15 cellular contexts compared by ENCODE assay signal in the genomic region with DNA sequence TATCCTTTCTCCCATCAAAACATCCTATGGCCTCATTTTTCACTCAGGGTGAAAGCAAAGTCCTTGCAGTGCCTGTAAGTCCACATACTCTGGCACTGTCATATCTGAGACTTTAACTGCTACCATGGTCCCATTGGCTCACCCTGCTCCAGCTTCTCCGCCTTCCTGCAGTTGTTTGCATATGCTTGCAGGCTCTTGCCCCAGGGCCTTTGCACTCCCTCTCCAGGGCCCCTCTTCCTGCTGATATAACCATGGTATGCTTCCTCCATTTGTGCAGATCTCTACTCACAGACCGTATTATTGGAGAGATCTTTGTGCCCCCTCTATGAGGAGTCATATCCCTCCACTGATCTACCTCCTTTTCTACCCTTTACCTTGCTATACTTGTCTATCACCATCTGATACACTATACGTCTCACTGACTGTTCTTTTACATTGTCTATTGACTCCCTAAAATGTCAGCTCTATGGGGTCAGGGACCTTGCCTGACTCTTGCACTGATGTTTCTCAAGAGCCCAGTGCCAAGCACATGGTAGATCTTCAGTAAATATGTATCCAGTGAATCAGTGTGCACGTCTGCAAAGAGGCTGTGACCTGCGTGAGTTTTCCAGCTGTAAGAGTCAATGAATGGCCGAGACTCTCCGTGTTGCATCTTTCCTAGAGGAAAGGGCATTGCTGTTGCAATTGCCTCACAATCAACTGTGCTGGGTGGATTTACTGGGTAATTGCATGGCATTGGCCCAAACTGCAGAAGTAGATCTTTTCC.
A peak's percentile ranks its signal among the peaks of the same experiment; 100 is the strongest.
DNase-seq lines count a peak whose midpoint lies in the region; ATAC-seq and TF ChIP-seq lines count a peak whose summit lies in the region.
"Had no signal": no experiment of that assay in that cellular context is flagged by ENCODE, and none has a peak within 500 bp of the region (broad histone marks: within the 10 kb centered on the region; RNA-seq: fewer than 3 reads in every experiment).

No MANE protein-coding gene starts in this region.

- H3K9me2 ChIP-seq in PC-3 (replicated peaks; ENCODE audit: low read length): 0 out of 2 replicates have a peak, but pooled peaks cover 3% of the 10 kb centered on the region

- dilution Hi-C loops in mammary epithelial cell (cut with HindIII; ENCODE audit: low sequenced_read_pairs): no loop called here

- CTCF ChIA-PET in PC-3 (lab: Charles Lee) (no interaction called here), mammary epithelial cell (lab: Charles Lee; ENCODE audit: low non-redundant PET) (no interaction called here)

- H4K20me1 ChIP-seq in PC-3 (ENCODE audit: low read length) (no peaks in the 10 kb centered on the region), mammary epithelial cell (ENCODE audit: insufficient read depth, low read length) (no peaks in the 10 kb centered on the region)

- no peak for TF ChIP-seq CTCF in PC-3 (conservative IDR thresholded peaks at IDR 0.05; ENCODE audit: low read depth, low read length)
- no peak for TF ChIP-seq CTCF in dorsolateral prefrontal cortex (IDR thresholded peaks at IDR 0.05 in 54 of 56, conservative IDR thresholded peaks at IDR 0.05 in 2 of 56; ENCODE audit: low read depth in 1 of 56, partially characterized antibody in 56 of 56)
- no peak for TF ChIP-seq CTCF in liver (IDR thresholded peaks at IDR 0.05; ENCODE audit: low read depth, low read length, missing input control)
- no peak for TF ChIP-seq CTCF in upper lobe of right lung (IDR thresholded peaks at IDR 0.05)
- TF ChIP-seq CTCF in mammary epithelial cell (conservative IDR thresholded peaks at IDR 0.05 in 1 of 2, IDR thresholded peaks at IDR 0.05 in 1 of 2; ENCODE audit: extremely low read depth in 1 of 2, insufficient read depth in 1 of 2, low read depth in 1 of 2, low read length in 2 of 2): no peak

- 46% methylated on average over 7 of the region's 7 CpGs for WGBS in liver
- 91% methylated on average over 7 of the region's 7 CpGs for WGBS in mammary epithelial cell (ENCODE audit: low coverage, missing lambda C conversion rate)

- H3K36me3 ChIP-seq in PC-3 (ENCODE audit: low read depth, low read length) (no peaks in the 10 kb centered on the region), liver (ENCODE audit: control insufficient read depth in 4 of 4, insufficient read depth in 3 of 4, low read depth in 1 of 4, low read length in 3 of 4) (no peaks in the 10 kb centered on the region), upper lobe of right lung (no peaks in the 10 kb centered on the region), mammary epithelial cell (ENCODE audit: insufficient read depth, low read length) (no peaks in the 10 kb centered on the region)

- DNase-seq in PC-3 (peak; percentile 22), dorsolateral prefrontal cortex (no peak), upper lobe of right lung (no peak), Right ventricle myocardium superior (no peak), mammary epithelial cell (no peak), islet precursor cell (no peak)
- DNase-seq: H7, IMR-90, Kasumi-1, NCI-H1417 treated with DMSO at 0.1 percent for 48 hours, NCI-H2081, NCI-H526, OCI-M1 had no signal

- H3K27me3 ChIP-seq in PC-3 (ENCODE audit: low read length) (no peaks in the 10 kb centered on the region), dorsolateral prefrontal cortex (no peaks in the 10 kb centered on the region), liver (ENCODE audit: control insufficient read depth in 4 of 4, insufficient read depth in 4 of 4, low read length in 3 of 4) (no peaks in the 10 kb centered on the region), upper lobe of right lung (no peaks in the 10 kb centered on the region), mammary epithelial cell (ENCODE audit: insufficient read depth, low read length) (no peaks in the 10 kb centered on the region)

- H3K9me3 ChIP-seq in PC-3 (ENCODE audit: low read length) (no peaks in the 10 kb centered on the region), liver (ENCODE audit: control insufficient read depth in 4 of 4, low read length in 3 of 4) (no peaks in the 10 kb centered on the region), upper lobe of right lung (no peaks in the 10 kb centered on the region), mammary epithelial cell (replicated peaks; ENCODE audit: insufficient read depth, low read length) (no peaks in the 10 kb centered on the region)

- in situ Hi-C loops in mammary epithelial cell (cut with MboI; ENCODE audit: low sequenced_read_pairs in 2 of 2): no loop called here

- POLR2A ChIA-PET in PC-3 (lab: Charles Lee; ENCODE audit: unreplicated experiment): no interaction called here

- H3K79me2 ChIP-seq in PC-3 (ENCODE audit: low read length) (no peaks in the 10 kb centered on the region), mammary epithelial cell (ENCODE audit: insufficient read depth, low read length) (no peaks in the 10 kb centered on the region)

- H2AFZ ChIP-seq in PC-3 (ENCODE audit: low read length): no peak overlapping the region
- H2AFZ ChIP-seq in mammary epithelial cell (ENCODE audit: low read depth, low read length): no peak overlapping the region

- peak; percentile 48 for ATAC-seq in PC-3
- ATAC-seq in upper lobe of right lung: peak; percentile 36
- ATAC-seq in Right ventricle myocardium superior (ENCODE audit: poor library complexity): no peak

- BruUV-seq in PC-3 (replicated peaks; lab: Mats Ljungman, UMichigan) (no TSS peak), mammary epithelial cell (replicated peaks; lab: Mats Ljungman, UMichigan) (no TSS peak)

- H3K4me1 ChIP-seq in PC-3 (ENCODE audit: insufficient read depth, low read length) (no peaks in the 10 kb centered on the region), liver (ENCODE audit: control insufficient read depth in 4 of 4, insufficient read depth in 4 of 4, low read length in 3 of 4) (peaks cover 14 to 30% (median 18%) of the 10 kb centered on the region in 4 donors), upper lobe of right lung (peaks cover 5% of the 10 kb centered on the region), mammary epithelial cell (ENCODE audit: insufficient read depth, low read length) (peaks cover 6% of the 10 kb centered on the region)

- no peaks in the 10 kb centered on the region for H3F3A ChIP-seq in PC-3 (ENCODE audit: low read length, unreplicated experiment)

- peak; percentile 68 to 70 for TF ChIP-seq RAD21 in liver (IDR thresholded peaks at IDR 0.05)

- H3K9ac ChIP-seq in PC-3 (ENCODE audit: low read length): no peak overlapping the region
- H3K9ac ChIP-seq in liver (ENCODE audit: low read depth in 1 of 2, low read length in 2 of 2): no peak overlapping the region
- H3K9ac ChIP-seq in mammary epithelial cell (ENCODE audit: insufficient read depth, low read length): no peak overlapping the region

- H3K27ac ChIP-seq in PC-3 (ENCODE audit: low read length) (no peak overlapping the region), dorsolateral prefrontal cortex (peak overlapping the region in 39 of 59 donors; percentile 5 to 77 (median 56)), liver (ENCODE audit: low read depth in 1 of 2, low read length in 2 of 2) (peak overlapping the region; percentile 58 to 68), upper lobe of right lung (no peak overlapping the region), mammary epithelial cell (ENCODE audit: insufficient read depth, low read depth, low read length) (no peak overlapping the region)
- H3K27ac ChIP-seq: SK-N-MC had no signal

- H3K4me3 ChIP-seq in PC-3 (ENCODE audit: low read length): no peak overlapping the region
- peak overlapping the region in 15 of 59 donors; percentile 1 to 49 (median 30) for H3K4me3 ChIP-seq in dorsolateral prefrontal cortex
- no peak overlapping the region for H3K4me3 ChIP-seq in liver (ENCODE audit: low read depth in 1 of 3, low read length in 3 of 3)
- no peak overlapping the region for H3K4me3 ChIP-seq in upper lobe of right lung
- no peak overlapping the region for H3K4me3 ChIP-seq in mammary epithelial cell (replicated peaks in 1 of 3; ENCODE audit: insufficient read depth in 1 of 3, low read depth in 2 of 3, low read length in 3 of 3)
- H3K4me3 ChIP-seq: SK-N-MC had no signal

- intact Hi-C loops in PC-3 (cut with micrococcal nuclease): no loop called here
- intact Hi-C loops in dorsolateral prefrontal cortex (cut with DNase I): no loop called here
- intact Hi-C loops in upper lobe of right lung (cut with DNase I): no loop called here
- intact Hi-C loops in Right ventricle myocardium superior (cut with DNase I): no loop called here
- intact Hi-C loops in mammary epithelial cell (cut with micrococcal nuclease): no loop called here

- H3K4me2 ChIP-seq in PC-3 (ENCODE audit: low read length) (no peak overlapping the region), mammary epithelial cell (ENCODE audit: insufficient read depth, low read depth, low read length) (no peak overlapping the region)

TF ChIP-seq in liver, 16 proteins besides CTCF, POLR2A, EP300 and RAD21 (continues in another document):
- TF ChIP-seq FOXA2 (IDR thresholded peaks at IDR 0.05): peak; percentile 98
- TF ChIP-seq, protein P1, sequence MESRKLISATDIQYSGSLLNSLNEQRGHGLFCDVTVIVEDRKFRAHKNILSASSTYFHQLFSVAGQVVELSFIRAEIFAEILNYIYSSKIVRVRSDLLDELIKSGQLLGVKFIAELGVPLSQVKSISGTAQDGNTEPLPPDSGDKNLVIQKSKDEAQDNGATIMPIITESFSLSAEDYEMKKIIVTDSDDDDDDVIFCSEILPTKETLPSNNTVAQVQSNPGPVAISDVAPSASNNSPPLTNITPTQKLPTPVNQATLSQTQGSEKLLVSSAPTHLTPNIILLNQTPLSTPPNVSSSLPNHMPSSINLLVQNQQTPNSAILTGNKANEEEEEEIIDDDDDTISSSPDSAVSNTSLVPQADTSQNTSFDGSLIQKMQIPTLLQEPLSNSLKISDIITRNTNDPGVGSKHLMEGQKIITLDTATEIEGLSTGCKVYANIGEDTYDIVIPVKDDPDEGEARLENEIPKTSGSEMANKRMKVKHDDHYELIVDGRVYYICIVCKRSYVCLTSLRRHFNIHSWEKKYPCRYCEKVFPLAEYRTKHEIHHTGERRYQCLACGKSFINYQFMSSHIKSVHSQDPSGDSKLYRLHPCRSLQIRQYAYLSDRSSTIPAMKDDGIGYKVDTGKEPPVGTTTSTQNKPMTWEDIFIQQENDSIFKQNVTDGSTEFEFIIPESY (IDR thresholded peaks at IDR 0.05): peak; percentile 74
- TF ChIP-seq FOXA1 (IDR thresholded peaks at IDR 0.05): peak; percentile 98
- no peak for TF ChIP-seq TAF1 (conservative IDR thresholded peaks at IDR 0.05)
- peak; percentile 99 for TF ChIP-seq RXRA (IDR thresholded peaks at IDR 0.05)
- TF ChIP-seq, protein P2, sequence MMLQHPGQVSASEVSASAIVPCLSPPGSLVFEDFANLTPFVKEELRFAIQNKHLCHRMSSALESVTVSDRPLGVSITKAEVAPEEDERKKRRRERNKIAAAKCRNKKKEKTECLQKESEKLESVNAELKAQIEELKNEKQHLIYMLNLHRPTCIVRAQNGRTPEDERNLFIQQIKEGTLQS (IDR thresholded peaks at IDR 0.05): peak; percentile 87
- TF ChIP-seq EGR1 (IDR thresholded peaks at IDR 0.05; ENCODE audit: low read depth in 2 of 2): peak; percentile 48 to 92
- peak; percentile 98 for TF ChIP-seq SP1 (IDR thresholded peaks at IDR 0.05)
- peak in 1 of 2 donors; percentile 63 for TF ChIP-seq GABPA (IDR thresholded peaks at IDR 0.05 in 1 of 2, conservative IDR thresholded peaks at IDR 0.05 in 1 of 2)
- TF ChIP-seq HNF4A (conservative IDR thresholded peaks at IDR 0.05): peak; percentile 84 to 89
- peak; percentile 59 for TF ChIP-seq NR2F2 (IDR thresholded peaks at IDR 0.05)

Comparison
In these comparisons a context has a peak if more than half of its experiments do, and no peak if none do; other contexts are left out.
1. H3K27ac ChIP-seq: peak in dorsolateral prefrontal cortex (39 of 59) and liver (2 of 2); none in PC-3 (single experiment), upper lobe of right lung (single experiment) and mammary epithelial cell (single experiment).